In genomic region chr11:2510626-2511402, GRCh38 we compare ENCODE assay signal across 10 cellular contexts.
DNase-seq lines count a peak whose midpoint lies in the region; ATAC-seq and TF ChIP-seq lines count a peak whose summit lies in the region.
"Had no signal": no experiment of that assay in that cellular context is flagged by ENCODE, and none has a peak within 500 bp of the region (broad histone marks: within the 10 kb centered on the region; RNA-seq: fewer than 3 reads in every experiment).

No MANE protein-coding gene starts in this region.

- peak overlapping the region; percentile 24 to 25 for H3K27ac Mint-ChIP-seq in activated naive CD4-positive, alpha-beta T cell treated with anti-CD3 and anti-CD28 coated beads, Interleukin-2, amount 50 U/mL, for 72 hours
- peak overlapping the region; percentile 76 for H3K27ac Mint-ChIP-seq in dendritic cell treated with granulocyte-macrophage colony-stimulating factor and Interleukin-4, amounts not matched to agents 40 ng/mL and 50 ng/mL, for 4 days
- no peak overlapping the region for H3K27ac Mint-ChIP-seq in type B pancreatic cell
- H3K27ac Mint-ChIP-seq: activated T-cell treated with anti-CD3 and anti-CD28 coated beads, Interleukin-2, amount 50 U/mL, for 24 hours; nephron had no signal

- no peaks in the 10 kb centered on the region for H3K9me3 Mint-ChIP-seq in activated naive CD4-positive, alpha-beta T cell treated with anti-CD3 and anti-CD28 coated beads, Interleukin-2, amount 50 U/mL, for 72 hours
- H3K9me3 Mint-ChIP-seq in dendritic cell treated with granulocyte-macrophage colony-stimulating factor and Interleukin-4, amounts not matched to agents 40 ng/mL and 50 ng/mL, for 4 days: no peaks in the 10 kb centered on the region
- H3K9me3 Mint-ChIP-seq in type B pancreatic cell: no peaks in the 10 kb centered on the region
- H3K9me3 Mint-ChIP-seq: activated T-cell treated with anti-CD3 and anti-CD28 coated beads, Interleukin-2, amount 50 U/mL, for 24 hours; nephron had no signal

- no peak for ATAC-seq in activated naive CD4-positive, alpha-beta T cell treated with anti-CD3 and anti-CD28 coated beads, Interleukin-2, amount 50 U/mL, for 72 hours
- ATAC-seq in lower lobe of right lung (no peak), GM18520 (IDR thresholded peaks at IDR 0.05; ENCODE audit: unreplicated experiment) (no peak), HG03025 (IDR thresholded peaks at IDR 0.05; ENCODE audit: low FRiP score, unreplicated experiment) (no peak)

- H3K36me3 Mint-ChIP-seq in activated naive CD4-positive, alpha-beta T cell treated with anti-CD3 and anti-CD28 coated beads, Interleukin-2, amount 50 U/mL, for 72 hours: no peaks in the 10 kb centered on the region
- peaks cover 21% of the 10 kb centered on the region for H3K36me3 Mint-ChIP-seq in dendritic cell treated with granulocyte-macrophage colony-stimulating factor and Interleukin-4, amounts not matched to agents 40 ng/mL and 50 ng/mL, for 4 days (ENCODE audit: low read depth)
- no peaks in the 10 kb centered on the region for H3K36me3 Mint-ChIP-seq in type B pancreatic cell

- no peak overlapping the region for H3K4me3 Mint-ChIP-seq in dendritic cell treated with granulocyte-macrophage colony-stimulating factor and Interleukin-4, amounts not matched to agents 40 ng/mL and 50 ng/mL, for 4 days
- H3K4me3 Mint-ChIP-seq in type B pancreatic cell: no peak overlapping the region
- H3K4me3 Mint-ChIP-seq: activated T-cell treated with anti-CD3 and anti-CD28 coated beads, Interleukin-2, amount 50 U/mL, for 24 hours; nephron had no signal

- no peaks in the 10 kb centered on the region for H3K36me3 ChIP-seq in lower lobe of right lung

- DNase-seq in activated naive CD4-positive, alpha-beta T cell treated with anti-CD3 and anti-CD28 coated beads, Interleukin-2, amount 50 U/mL, for 72 hours (ENCODE audit: low spot score in 2 of 2): peak in 1 of 2 donors; percentile 47
- DNase-seq in activated naive CD4-positive, alpha-beta T cell treated with Interleukin-2 at 50 U/mL for 16 hours: no peak
- peak; percentile 35 for DNase-seq in lower lobe of right lung
- peak; percentile 62 for DNase-seq in type B pancreatic cell (ENCODE audit: extremely low spot score, unreplicated experiment)
- no peak for DNase-seq in A172 (ENCODE audit: low spot score)

- TF ChIP-seq CTCF in lower lobe of right lung (IDR thresholded peaks at IDR 0.05): no peak
- TF ChIP-seq CTCF in type B pancreatic cell (conservative IDR thresholded peaks at IDR 0.05): no peak

- H3K4me1 Mint-ChIP-seq in dendritic cell treated with granulocyte-macrophage colony-stimulating factor and Interleukin-4, amounts not matched to agents 40 ng/mL and 50 ng/mL, for 4 days (ENCODE audit: low read depth): peaks cover 65% of the 10 kb centered on the region
- no peaks in the 10 kb centered on the region for H3K4me1 Mint-ChIP-seq in type B pancreatic cell (ENCODE audit: unreplicated experiment)
- H3K4me1 Mint-ChIP-seq: nephron had no signal

- H3K4me3 ChIP-seq in lower lobe of right lung: no peak overlapping the region

- no peaks in the 10 kb centered on the region for H3K9me3 ChIP-seq in lower lobe of right lung

- peaks cover 2% of the 10 kb centered on the region for H3K27me3 Mint-ChIP-seq in dendritic cell treated with granulocyte-macrophage colony-stimulating factor and Interleukin-4, amounts not matched to agents 40 ng/mL and 50 ng/mL, for 4 days
- peaks cover 28% of the 10 kb centered on the region for H3K27me3 Mint-ChIP-seq in type B pancreatic cell
- H3K27me3 Mint-ChIP-seq: activated T-cell treated with anti-CD3 and anti-CD28 coated beads, Interleukin-2, amount 50 U/mL, for 24 hours had no signal

- H3K27ac ChIP-seq in lower lobe of right lung: peak overlapping the region; percentile 54

- no peaks in the 10 kb centered on the region for H3K27me3 ChIP-seq in lower lobe of right lung (ENCODE audit: low read depth)

- peaks cover 16% of the 10 kb centered on the region for H3K4me1 ChIP-seq in lower lobe of right lung

- intact Hi-C loops in dendritic cell treated with granulocyte-macrophage colony-stimulating factor and Interleukin-4, amounts not matched to agents 40 ng/mL and 50 ng/mL, for 4 days (cut with micrococcal nuclease): no loop called here
- intact Hi-C loops in lower lobe of right lung (cut with DNase I): no loop called here

Comparison
In these comparisons a context has a peak if more than half of its experiments do, and no peak if none do; other contexts are left out.
1. DNase-seq: peak in lower lobe of right lung (single experiment) and type B pancreatic cell (single experiment); none in activated naive CD4-positive, alpha-beta T cell treated with Interleukin-2 at 50 U/mL for 16 hours (single experiment) and A172 (single experiment).